Comparison of ENCODE assay signal across 19 cellular contexts in genomic region chr6:168609026-168609685, GRCh38.
DNase-seq lines count a peak whose midpoint lies in the region; ATAC-seq and TF ChIP-seq lines count a peak whose summit lies in the region.
"Had no signal": no experiment of that assay in that cellular context is flagged by ENCODE, and none has a peak within 500 bp of the region (broad histone marks: within the 10 kb centered on the region; RNA-seq: fewer than 3 reads in every experiment).

No MANE protein-coding gene starts in this region.

- DNase-seq in HPDE6-E6E7 (ENCODE audit: extremely low spot score) (peak; percentile 58), epithelial cell of esophagus (ENCODE audit: low read depth) (peak; percentile 89), left kidney (ENCODE audit: low read depth, low spot score) (peak; percentile 46), suprapubic skin (ENCODE audit: low spot score in 2 of 2) (no peak), head of caudate nucleus (no peak), NCI-H187 treated with DMSO at 0.1 percent for 48 hours (lab: John Stamatoyannopoulos, UW) (no peak)
- no peak for DNase-seq in stimulated activated CD4-positive, alpha-beta T cell treated with anti-CD3 and anti-CD28 coated beads, Interleukin-4, amount 100 ng/mL, for 4 hours
- DNase-seq: ACHN; AML-193; Caco-2; CD4-positive, CD25-positive, alpha-beta regulatory T cell; NCI-H1092; NCI-H146; NCI-H2081 treated with DMSO at 0.1 percent for 48 hours; NCI-H524 treated with DMSO at 0.1 percent for 48 hours; Peyer's patch; SJCRH30 had no signal

- WGBS in suprapubic skin: 55% methylated on average over 13 of the region's 13 CpGs

- TF ChIP-seq EP300 in suprapubic skin (IDR thresholded peaks at IDR 0.05): no peak

- H3K9me3 ChIP-seq in suprapubic skin: no peaks in the 10 kb centered on the region
- H3K9me3 ChIP-seq: Caco-2, Peyer's patch, SJCRH30 had no signal

- peaks cover 5% of the 10 kb centered on the region for H3K4me1 ChIP-seq in suprapubic skin
- H3K4me1 ChIP-seq: Peyer's patch, SJCRH30 had no signal

- TF ChIP-seq CTCF in epithelial cell of esophagus (IDR thresholded peaks at IDR 0.05; ENCODE audit: insufficient read depth, low read depth, low read length, missing control alignments) (no peak), suprapubic skin (IDR thresholded peaks at IDR 0.05) (no peak)

- peak overlapping the region; percentile 40 for H3K27ac ChIP-seq in suprapubic skin
- H3K27ac ChIP-seq: KMS-11, Peyer's patch, SJCRH30 had no signal

- no peaks in the 10 kb centered on the region for H3K36me3 ChIP-seq in suprapubic skin
- H3K36me3 ChIP-seq: Peyer's patch, SJCRH30 had no signal

- intact Hi-C loops in head of caudate nucleus (cut with DNase I): no loop called here

- H3K27me3 ChIP-seq in suprapubic skin: no peaks in the 10 kb centered on the region
- H3K27me3 ChIP-seq: Peyer's patch had no signal

- H3K4me3 ChIP-seq in epithelial cell of esophagus (ENCODE audit: low read length) (peak overlapping the region; percentile 9), suprapubic skin (no peak overlapping the region)
- H3K4me3 ChIP-seq: Peyer's patch, SJCRH30 had no signal

- TF ChIP-seq POLR2A in suprapubic skin (IDR thresholded peaks at IDR 0.05): no peak

- ATAC-seq in HG03025 (IDR thresholded peaks at IDR 0.05; ENCODE audit: low FRiP score, unreplicated experiment): no peak

Comparison
In these comparisons a context has a peak if more than half of its experiments do, and no peak if none do; other contexts are left out.
1. DNase-seq: peak in HPDE6-E6E7 (single experiment), epithelial cell of esophagus (single experiment) and left kidney (single experiment); none in suprapubic skin (0 of 2), head of caudate nucleus (0 of 42), stimulated activated CD4-positive, alpha-beta T cell treated with anti-CD3 and anti-CD28 coated beads, Interleukin-4, amount 100 ng/mL, for 4 hours (0 of 2) and NCI-H187 treated with DMSO at 0.1 percent for 48 hours (single experiment).